Comparison of ENCODE assay signal across 1 cellular context in genomic region chr1:36306902-36307456, GRCh38.
TF ChIP-seq lines count a peak whose summit lies in the region.

No MANE protein-coding gene starts in this region.

TF ChIP-seq in GM12878, 131 proteins besides CTCF, POLR2A, EP300 and RAD21 (continued from another document):
- TF ChIP-seq SREBF2 (IDR thresholded peaks at IDR 0.05; ENCODE audit: low read length), result no peak
- 0 out of 2 replicates have a peak, but pooled peaks have one; percentile 12 for TF ChIP-seq ATF7 (IDR thresholded peaks at IDR 0.05; ENCODE audit: low read depth)
- TF ChIP-seq ESRRA (IDR thresholded peaks at IDR 0.05; ENCODE audit: low read length), result no peak
- TF ChIP-seq ZNF24 (IDR thresholded peaks at IDR 0.05), result no peak
- TF ChIP-seq RFX5 (IDR thresholded peaks at IDR 0.05; ENCODE audit: low read depth, low read length), result peak; percentile 76; the same call in 1 of the 2 replicates
- TF ChIP-seq NR2C1 (IDR thresholded peaks at IDR 0.05), result peak; percentile 31; the same call in 1 of the 2 replicates
- 0 out of 2 replicates have a peak, but pooled peaks have one; percentile 28 for TF ChIP-seq RCOR1 (conservative IDR thresholded peaks at IDR 0.05; ENCODE audit: low read depth, low read length)
- 0 out of 2 replicates have a peak, but pooled peaks have one; percentile 30 for TF ChIP-seq PAX5 (IDR thresholded peaks at IDR 0.05; ENCODE audit: borderline replicate concordance, low read depth, low read length)
